Comparison of ENCODE assay signal across 27 cellular contexts in genomic region chr11:117408356-117408755, GRCh38.
"Had no signal": no experiment of that assay in that cellular context is flagged by ENCODE, and none has a peak within 500 bp of the region (broad histone marks: within the 10 kb centered on the region; RNA-seq: fewer than 3 reads in every experiment).

No MANE protein-coding gene starts in this region.

- ATAC-seq: activated CD4-positive, alpha-beta T cell treated with anti-CD3 and anti-CD28 coated beads for 36 hours; activated CD8-positive, alpha-beta memory T cell treated with anti-CD3 and anti-CD28 coated beads, Interleukin-2, amount 10 ng/mL, durations not matched to agents 7 days and 5 days; activated CD8-positive, alpha-beta T cell treated with anti-CD3 and anti-CD28 coated beads, Interleukin-2, amount 10 ng/mL, durations not matched to agents 7 days and 5 days; activated naive CD8-positive, alpha-beta T cell treated with anti-CD3 and anti-CD28 coated beads, Interleukin-2, amount 50 U/mL, for 24 hours; body of pancreas; T-helper 17 cell had no signal

- H3K9me3 Mint-ChIP-seq: activated naive CD4-positive, alpha-beta T cell treated with anti-CD3 and anti-CD28 coated beads, Interleukin-2, amount 50 U/mL, for 24 hours had no signal

- H3K4me3 Mint-ChIP-seq: activated CD4-positive, alpha-beta memory T cell treated with anti-CD3 and anti-CD28 coated beads for 36 hours; activated CD4-positive, alpha-beta T cell treated with anti-CD3 and anti-CD28 coated beads for 36 hours; activated CD4-positive, alpha-beta T cell treated with anti-CD3 and anti-CD28 coated beads, Interleukin-2, amount 10 ng/mL, durations not matched to agents 24 days and 14 days; activated CD8-positive, alpha-beta memory T cell treated with anti-CD3 and anti-CD28 coated beads, Interleukin-2, amount 10 ng/mL, durations not matched to agents 7 days and 5 days; activated CD8-positive, alpha-beta T cell treated with anti-CD3 and anti-CD28 coated beads, Interleukin-2, amount 10 ng/mL, durations not matched to agents 7 days and 5 days; activated naive CD4-positive, alpha-beta T cell treated with anti-CD3 and anti-CD28 coated beads for 36 hours; activated naive CD4-positive, alpha-beta T cell treated with anti-CD3 and anti-CD28 coated beads, Interleukin-2, amount 50 U/mL, for 24 hours; activated naive CD8-positive, alpha-beta T cell treated with anti-CD3 and anti-CD28 coated beads for 36 hours; activated naive CD8-positive, alpha-beta T cell treated with anti-CD3 and anti-CD28 coated beads, Interleukin-2, amount 50 U/mL, for 24 hours; activated T-helper 1 cell treated with anti-CD3 and anti-CD28 coated beads, Interleukin-12 subunit alpha, Interleukin-12 subunit beta, Interleukin-2, Interleukin-4 antibody, amounts not matched to agents 30 ng/mL and 10 ng/mL and 1 ng/mL, durations not matched to agents 14 hours and 24 hours and 36 hours; T-helper 17 cell had no signal

- H3K4me1 Mint-ChIP-seq: activated CD4-positive, alpha-beta T cell treated with anti-CD3 and anti-CD28 coated beads for 36 hours; activated CD4-positive, alpha-beta T cell treated with anti-CD3 and anti-CD28 coated beads, Interleukin-2, amount 10 ng/mL, durations not matched to agents 24 days and 14 days; activated CD8-positive, alpha-beta memory T cell treated with anti-CD3 and anti-CD28 coated beads, Interleukin-2, amount 10 ng/mL, durations not matched to agents 7 days and 5 days; activated naive CD4-positive, alpha-beta T cell treated with anti-CD3 and anti-CD28 coated beads, Interleukin-2, amount 50 U/mL, for 24 hours; activated naive CD8-positive, alpha-beta T cell treated with anti-CD3 and anti-CD28 coated beads for 36 hours; activated naive CD8-positive, alpha-beta T cell treated with anti-CD3 and anti-CD28 coated beads, Interleukin-2, amount 50 U/mL, for 24 hours had no signal

- H3K27ac Mint-ChIP-seq: activated CD4-positive, alpha-beta memory T cell treated with anti-CD3 and anti-CD28 coated beads for 36 hours; activated CD4-positive, alpha-beta T cell treated with anti-CD3 and anti-CD28 coated beads for 36 hours; activated CD4-positive, alpha-beta T cell treated with anti-CD3 and anti-CD28 coated beads, Interleukin-2, amount 10 ng/mL, durations not matched to agents 24 days and 14 days; activated CD8-positive, alpha-beta memory T cell treated with anti-CD3 and anti-CD28 coated beads, Interleukin-2, amount 10 ng/mL, durations not matched to agents 7 days and 5 days; activated CD8-positive, alpha-beta T cell treated with anti-CD3 and anti-CD28 coated beads, Interleukin-2, amount 10 ng/mL, durations not matched to agents 7 days and 5 days; activated naive CD4-positive, alpha-beta T cell treated with anti-CD3 and anti-CD28 coated beads for 36 hours; activated naive CD4-positive, alpha-beta T cell treated with anti-CD3 and anti-CD28 coated beads, Interleukin-2, amount 50 U/mL, for 24 hours; activated naive CD8-positive, alpha-beta T cell treated with anti-CD3 and anti-CD28 coated beads for 36 hours; activated naive CD8-positive, alpha-beta T cell treated with anti-CD3 and anti-CD28 coated beads, Interleukin-2, amount 50 U/mL, for 24 hours; activated T-helper 1 cell treated with anti-CD3 and anti-CD28 coated beads, Interleukin-12 subunit alpha, Interleukin-12 subunit beta, Interleukin-2, Interleukin-4 antibody, amounts not matched to agents 30 ng/mL and 10 ng/mL and 1 ng/mL, durations not matched to agents 14 hours and 24 hours and 36 hours; activated T-helper 2 cell treated with anti-CD3 and anti-CD28 coated beads, Interferon-gamma antibody, Interleukin-2, Interleukin-4, amounts not matched to agents 10 μg/mL and 5 μg/mL and 100 μg/mL, durations not matched to agents 14 hours and 24 hours and 36 hours had no signal

- DNase-seq: activated CD4-positive, alpha-beta memory T cell treated with anti-CD3 and anti-CD28 coated beads for 36 hours; activated CD4-positive, alpha-beta T cell treated with anti-CD3 and anti-CD28 coated beads for 36 hours; activated CD4-positive, alpha-beta T cell treated with anti-CD3 and anti-CD28 coated beads, Interleukin-2, amount 10 ng/mL, durations not matched to agents 24 days and 14 days; activated CD4-positive, CD25-positive, alpha-beta regulatory T cell; activated CD4-positive, CD25-positive, alpha-beta regulatory T cell treated with anti-CD3 and anti-CD28 coated beads, Interleukin-2, amount 50 U/mL, for 72 hours; activated CD8-positive, alpha-beta memory T cell treated with anti-CD3 and anti-CD28 coated beads, Interleukin-2, amount 10 ng/mL, durations not matched to agents 7 days and 5 days; activated CD8-positive, alpha-beta memory T cell treated with anti-CD3 and anti-CD28 coated beads, Interleukin-2, amount 50 U/mL, for 4 hours; activated CD8-positive, alpha-beta T cell treated with anti-CD3 and anti-CD28 coated beads, Interleukin-2, amount 10 ng/mL, durations not matched to agents 7 days and 5 days; activated effector memory CD4-positive, alpha-beta T cell treated with anti-CD3 and anti-CD28 coated beads, Interleukin-2, amount 50 U/mL, for 16 hours; activated naive CD4-positive, alpha-beta T cell treated with anti-CD3 and anti-CD28 coated beads for 36 hours; activated naive CD8-positive, alpha-beta T cell treated with anti-CD3 and anti-CD28 coated beads for 36 hours; activated naive CD8-positive, alpha-beta T cell treated with anti-CD3 and anti-CD28 coated beads, Interleukin-2, amount 50 U/mL, for 24 hours; activated T-cell treated with anti-CD3 and anti-CD28 coated beads, Interleukin-2, amount 50 U/mL, for 1 hour; activated T-cell treated with anti-CD3 and anti-CD28 coated beads, Interleukin-2, amount 50 U/mL, for 48 hours; adrenal gland; amygdala; body of pancreas; central memory CD4-positive, alpha-beta T cell; cerebellar nuclear complex; colonic mucosa; effector CD8-positive, alpha-beta T cell; foreskin fibroblast; T-helper 1 cell; T-helper 17 cell had no signal
